21 cellular contexts compared by ENCODE assay signal in genomic region chr11:64320556-64320955, GRCh38. TPM values are rescaled to one million over a fixed set of nuclear protein-coding genes. Genes with fewer than 3 reads are reported as not detected.
DNase-seq lines count a peak whose midpoint lies in the region; ATAC-seq and TF ChIP-seq lines count a peak whose summit lies in the region.
"Had no signal": no experiment of that assay in that cellular context is flagged by ENCODE, and none has a peak within 500 bp of the region (broad histone marks: within the 10 kb centered on the region; RNA-seq: fewer than 3 reads in every experiment).

No MANE protein-coding gene starts in this region.

- no peak overlapping the region for H3K27ac ChIP-seq in CD4-positive, alpha-beta T cell (ENCODE audit: low read depth, low read length)
- H3K27ac ChIP-seq in Peyer's patch = peak overlapping the region in 3 of 4 donors; percentile 55 to 96 (median 75)
- no peak overlapping the region for H3K27ac ChIP-seq in endodermal cell (ENCODE audit: low read depth, low read length)
- peak overlapping the region in 1 of 2 donors; percentile 31 for H3K27ac ChIP-seq in testis
- H3K27ac ChIP-seq: adrenal gland, coronary artery had no signal

- DNase-seq in CD4-positive, alpha-beta T cell = no peak
- DNase-seq in Peyer's patch (peak in 1 of 3 donors; percentile 45), endodermal cell (no peak), nephron progenitor cell (no peak), testis (no peak), cortex of kidney (lab: John Stamatoyannopoulos, UW) (no peak)
- DNase-seq in T-helper 2 cell treated with Interferon-gamma antibody and Interleukin-4, amounts not matched to agents 5 μg/mL and 100 μg/mL, for 36 hours (ENCODE audit: low spot score) = no peak
- DNase-seq: activated CD4-positive, CD25-positive, alpha-beta regulatory T cell treated with anti-CD3 and anti-CD28 coated beads, Interleukin-2, amount 50 U/mL, for 72 hours; adrenal gland; Calu3; GF-D8; midbrain; NCI-H2081 treated with DMSO at 0.1 percent for 48 hours; NCI-H526 treated with DMSO at 0.1 percent for 48 hours; posterior cingulate gyrus; stimulated activated CD4-positive, alpha-beta T cell treated with anti-CD3 and anti-CD28 coated beads, Interleukin-12 subunit alpha, Interleukin-12 subunit beta, amount 100 ng/mL, for 4 hours had no signal

- intact Hi-C loops in CD4-positive, alpha-beta T cell (cut with DNase I, micrococcal nuclease) = no loop called here
- intact Hi-C loops in testis (cut with DNase I; ENCODE audit: low total_unique reads) = no loop called here

- H3K4me1 ChIP-seq in Peyer's patch (peaks cover 0 to 50% (median 4%) of the 10 kb centered on the region in 4 donors), endodermal cell (ENCODE audit: control insufficient read depth, insufficient read depth, low read length) (peaks cover 5% of the 10 kb centered on the region), testis (peaks cover 9% of the 10 kb centered on the region)

- no peaks in the 10 kb centered on the region for H3K27me3 ChIP-seq in CD4-positive, alpha-beta T cell (ENCODE audit: control insufficient read depth, insufficient read depth, low read length)
- H3K27me3 ChIP-seq in Peyer's patch (no peaks in the 10 kb centered on the region), endodermal cell (ENCODE audit: control insufficient read depth, insufficient read depth, low read length, poor library complexity, severe bottlenecking) (no peaks in the 10 kb centered on the region), testis (no peaks in the 10 kb centered on the region)
- H3K27me3 ChIP-seq: adrenal gland had no signal

- H3K9me3 ChIP-seq in CD4-positive, alpha-beta T cell (ENCODE audit: control insufficient read depth, low read length) = no peaks in the 10 kb centered on the region
- H3K9me3 ChIP-seq in Peyer's patch (no peaks in the 10 kb centered on the region), endodermal cell (ENCODE audit: control insufficient read depth, low read length) (no peaks in the 10 kb centered on the region), testis (no peaks in the 10 kb centered on the region)
- H3K9me3 ChIP-seq: adrenal gland, HAP-1 had no signal

- H3K36me3 ChIP-seq in Peyer's patch (peaks cover 0 to 17% (median 0%) of the 10 kb centered on the region in 3 donors), endodermal cell (ENCODE audit: control insufficient read depth, insufficient read depth, low read length) (peaks cover 36% of the 10 kb centered on the region), testis (ENCODE audit: low read depth, missing control alignments) (no peaks in the 10 kb centered on the region)

- no peaks in the 10 kb centered on the region for H3K9me3 Mint-ChIP-seq in CD4-positive, alpha-beta T cell
- H3K9me3 Mint-ChIP-seq in endodermal cell (no peaks in the 10 kb centered on the region), nephron progenitor cell (no peaks in the 10 kb centered on the region)
- no peaks in the 10 kb centered on the region for H3K9me3 Mint-ChIP-seq in T-helper 2 cell treated with Interferon-gamma antibody and Interleukin-4, amounts not matched to agents 5 μg/mL and 100 μg/mL, for 36 hours
- H3K9me3 Mint-ChIP-seq: stimulated activated naive CD8-positive, alpha-beta T cell treated with anti-CD3 and anti-CD28 coated beads, Interleukin-15, Interleukin-2, amounts not matched to agents 100 ng/mL and 50 ng/mL, for 24 hours had no signal

- H3K4me3 Mint-ChIP-seq in CD4-positive, alpha-beta T cell = peak overlapping the region; percentile 62
- H3K4me3 Mint-ChIP-seq in endodermal cell = no peak overlapping the region
- H3K4me3 Mint-ChIP-seq in nephron progenitor cell = no peak overlapping the region
- no peak overlapping the region for H3K4me3 Mint-ChIP-seq in T-helper 2 cell treated with Interferon-gamma antibody and Interleukin-4, amounts not matched to agents 5 μg/mL and 100 μg/mL, for 36 hours
- H3K4me3 Mint-ChIP-seq: stimulated activated naive CD8-positive, alpha-beta T cell treated with anti-CD3 and anti-CD28 coated beads, Interleukin-15, Interleukin-2, amounts not matched to agents 100 ng/mL and 50 ng/mL, for 24 hours had no signal

- H3K9ac ChIP-seq in endodermal cell (ENCODE audit: extremely low read depth, low read length, poor library complexity, severe bottlenecking) = no peak overlapping the region

- no peak for ATAC-seq in CD4-positive, alpha-beta T cell (ENCODE audit: poor library complexity)
- ATAC-seq in HG03196 (IDR thresholded peaks at IDR 0.05; ENCODE audit: unreplicated experiment) = no peak

- CTCF ChIA-PET in CD4-positive, alpha-beta T cell (lab: Charles Lee) = no interaction called here

- no peak for TF ChIP-seq CTCF in CD4-positive, alpha-beta T cell (IDR thresholded peaks at IDR 0.05)
- TF ChIP-seq CTCF in Peyer's patch (IDR thresholded peaks at IDR 0.05) (no peak), endodermal cell (conservative IDR thresholded peaks at IDR 0.05) (no peak), nephron progenitor cell (IDR thresholded peaks at IDR 0.05) (no peak), testis (IDR thresholded peaks at IDR 0.05) (no peak)

- H3K27ac Mint-ChIP-seq in CD4-positive, alpha-beta T cell = peak overlapping the region; percentile 98
- H3K27ac Mint-ChIP-seq in endodermal cell = no peak overlapping the region
- H3K27ac Mint-ChIP-seq in nephron progenitor cell = peak overlapping the region; percentile 40
- no peak overlapping the region for H3K27ac Mint-ChIP-seq in T-helper 2 cell treated with Interferon-gamma antibody and Interleukin-4, amounts not matched to agents 5 μg/mL and 100 μg/mL, for 36 hours
- H3K27ac Mint-ChIP-seq: stimulated activated naive CD8-positive, alpha-beta T cell treated with anti-CD3 and anti-CD28 coated beads, Interleukin-15, Interleukin-2, amounts not matched to agents 100 ng/mL and 50 ng/mL, for 24 hours had no signal

- H3K4me3 ChIP-seq in Peyer's patch (no peak overlapping the region), endodermal cell (ENCODE audit: low read length) (peak overlapping the region; percentile 84), testis (no peak overlapping the region)
- H3K4me3 ChIP-seq: adrenal gland, coronary artery, HAP-1 had no signal

- POLR2A ChIA-PET in CD4-positive, alpha-beta T cell (lab: Charles Lee) = no interaction called here

- TF ChIP-seq POLR2A in Peyer's patch (IDR thresholded peaks at IDR 0.05) (no peak), testis (IDR thresholded peaks at IDR 0.05) (no peak)

- 93 to 100% methylated on average over 3 to 7 of the region's 7 CpGs for WGBS in endodermal cell (ENCODE audit: insufficient coverage in 1 of 2, insufficient read length in 1 of 2), 2 experiments
- 92 to 94% methylated on average over 6 to 7 of the region's 7 CpGs for WGBS in testis, 2 donors

- H3K4me1 Mint-ChIP-seq in CD4-positive, alpha-beta T cell (ENCODE audit: low read depth) = peaks cover 38% of the 10 kb centered on the region
- H3K4me1 Mint-ChIP-seq in endodermal cell = peaks cover 12% of the 10 kb centered on the region
- H3K4me1 Mint-ChIP-seq in nephron progenitor cell = peaks cover 50% of the 10 kb centered on the region
- peaks cover 21% of the 10 kb centered on the region for H3K4me1 Mint-ChIP-seq in T-helper 2 cell treated with Interferon-gamma antibody and Interleukin-4, amounts not matched to agents 5 μg/mL and 100 μg/mL, for 36 hours (ENCODE audit: low read depth)

- H3K36me3 Mint-ChIP-seq in CD4-positive, alpha-beta T cell (ENCODE audit: low read depth) = peaks cover 48% of the 10 kb centered on the region
- peaks cover 32% of the 10 kb centered on the region for H3K36me3 Mint-ChIP-seq in endodermal cell (ENCODE audit: low read depth)
- peaks cover 11% of the 10 kb centered on the region for H3K36me3 Mint-ChIP-seq in nephron progenitor cell (ENCODE audit: low read depth)
- peaks cover 24% of the 10 kb centered on the region for H3K36me3 Mint-ChIP-seq in T-helper 2 cell treated with Interferon-gamma antibody and Interleukin-4, amounts not matched to agents 5 μg/mL and 100 μg/mL, for 36 hours (ENCODE audit: low read depth)

- no peaks in the 10 kb centered on the region for H3K27me3 Mint-ChIP-seq in CD4-positive, alpha-beta T cell
- H3K27me3 Mint-ChIP-seq in endodermal cell (ENCODE audit: insufficient read depth) (no peaks in the 10 kb centered on the region), nephron progenitor cell (ENCODE audit: low read depth, poor library complexity) (no peaks in the 10 kb centered on the region)
- no peaks in the 10 kb centered on the region for H3K27me3 Mint-ChIP-seq in T-helper 2 cell treated with Interferon-gamma antibody and Interleukin-4, amounts not matched to agents 5 μg/mL and 100 μg/mL, for 36 hours (ENCODE audit: low read depth)
- H3K27me3 Mint-ChIP-seq: stimulated activated naive CD8-positive, alpha-beta T cell treated with anti-CD3 and anti-CD28 coated beads, Interleukin-15, Interleukin-2, amounts not matched to agents 100 ng/mL and 50 ng/mL, for 24 hours had no signal

RNA-seq across cellular contexts. Expression of gene PRDX5, which starts 2.6 kb away (rescaled TPM):
- 10 to 100 TPM; 31.7 to 33.1 TPM for total RNA-seq in CD4-positive, alpha-beta T cell
- total RNA-seq in Peyer's patch (100 to 1,000 TPM; 202 to 345 (median 268) TPM), endodermal cell (100 to 1,000 TPM; 235 to 289 TPM), testis (100 to 1,000 TPM; 189 to 271 TPM)
- 188 TPM for polyA plus RNA-seq in endodermal cell (2013, experiment 1 of 2)
- 181 TPM for polyA plus RNA-seq in endodermal cell (2013, experiment 2 of 2)
- 287 TPM for polyA plus RNA-seq in testis (ENCODE audit: insufficient read depth, low read depth, low replicate concordance)

RNA-seq across cellular contexts. Expression of gene TRMT112, which starts 3.2 kb away (rescaled TPM):
- 10 to 100 TPM; 70.5 to 71.4 TPM for total RNA-seq in CD4-positive, alpha-beta T cell
- total RNA-seq in Peyer's patch (100 to 1,000 TPM in 1 of 4 donors, 10 to 100 TPM in 3; 55.3 to 163 (median 63.1) TPM), endodermal cell (100 to 1,000 TPM; 265 to 352 TPM), testis (100 to 1,000 TPM; 303 to 340 TPM)
- 224 TPM for polyA plus RNA-seq in endodermal cell (2013, experiment 1 of 2)
- 197 TPM for polyA plus RNA-seq in endodermal cell (2013, experiment 2 of 2)
- 275 TPM for polyA plus RNA-seq in testis (ENCODE audit: insufficient read depth, low read depth, low replicate concordance)

RNA-seq across cellular contexts. Expression of gene ESRRA, which starts 15.2 kb away (rescaled TPM):
- total RNA-seq in CD4-positive, alpha-beta T cell = 10 to 100 TPM; 10.9 to 12.0 TPM
- 100 to 1,000 TPM; 151 to 460 (median 341) TPM for total RNA-seq in Peyer's patch
- total RNA-seq in endodermal cell = 10 to 100 TPM; 22.8 to 34.5 TPM
- polyA plus RNA-seq in endodermal cell (2013, experiment 1 of 2) = 20.0 TPM
- 17.8 TPM for polyA plus RNA-seq in endodermal cell (2013, experiment 2 of 2)
- 10 to 100 TPM; 19.3 to 22.0 TPM for total RNA-seq in testis
- 13.7 TPM for polyA plus RNA-seq in testis (ENCODE audit: insufficient read depth, low read depth, low replicate concordance)

RNA-seq across cellular contexts. Expression of gene CCDC88B, which starts 19.4 kb away (rescaled TPM):
- total RNA-seq in CD4-positive, alpha-beta T cell = 100 to 1,000 TPM; 107 to 112 TPM
- total RNA-seq in Peyer's patch (10 to 100 TPM; 31.7 to 99.0 (median 43.9) TPM), endodermal cell (10 to 100 TPM; 14.2 to 15.2 TPM), testis (10 to 100 TPM; 16.6 to 23.5 TPM)
- 5.3 TPM for polyA plus RNA-seq in endodermal cell (2013, experiment 1 of 2)
- polyA plus RNA-seq in endodermal cell (2013, experiment 2 of 2) = 4.5 TPM
- polyA plus RNA-seq in testis (ENCODE audit: insufficient read depth, low read depth, low replicate concordance) = 28.5 TPM

RNA-seq across cellular contexts. Expression of gene CATSPERZ, which starts 20.4 kb away (rescaled TPM):
- not detected for total RNA-seq in CD4-positive, alpha-beta T cell
- 1 to 10 TPM in 1 of 4 donors, not detected in 3; 9.9 TPM for total RNA-seq in Peyer's patch
- not detected for total RNA-seq in endodermal cell
- not detected for polyA plus RNA-seq in endodermal cell (2013, experiment 1 of 2)
- not detected for polyA plus RNA-seq in endodermal cell (2013, experiment 2 of 2)
- 100 to 1,000 TPM; 278 to 484 TPM for total RNA-seq in testis
- polyA plus RNA-seq in testis (ENCODE audit: insufficient read depth, low read depth, low replicate concordance) = 1,116 TPM
- total RNA-seq: epithelial cell of proximal tubule had no signal

Comparison
In these comparisons a context has a peak if more than half of its experiments do, and no peak if none do; other contexts are left out.
1. H3K27ac ChIP-seq: peak in Peyer's patch (3 of 4); none in CD4-positive, alpha-beta T cell (single experiment) and endodermal cell (single experiment).
2. H3K27ac Mint-ChIP-seq: peak in CD4-positive, alpha-beta T cell (single experiment) and nephron progenitor cell (single experiment); none in endodermal cell (single experiment) and T-helper 2 cell treated with Interferon-gamma antibody and Interleukin-4, amounts not matched to agents 5 μg/mL and 100 μg/mL, for 36 hours (single experiment).
3. RNA of gene PRDX5, which starts 2.6 kb away (total RNA-seq): 235 to 289 TPM in endodermal cell, 202 to 345 TPM in Peyer's patch and 189 to 271 TPM in testis; 31.7 to 33.1 TPM in CD4-positive, alpha-beta T cell; every median in the first group is over 4 times any median in the second.
4. RNA of gene ESRRA, which starts 15.2 kb away (total RNA-seq): 151 to 460 TPM in Peyer's patch; 22.8 to 34.5 TPM in endodermal cell, 19.3 to 22.0 TPM in testis and 10.9 to 12.0 TPM in CD4-positive, alpha-beta T cell; every median in the first group is over 4 times any median in the second.